Comparison of ENCODE assay signal across 1 cellular context in the genomic region with DNA sequence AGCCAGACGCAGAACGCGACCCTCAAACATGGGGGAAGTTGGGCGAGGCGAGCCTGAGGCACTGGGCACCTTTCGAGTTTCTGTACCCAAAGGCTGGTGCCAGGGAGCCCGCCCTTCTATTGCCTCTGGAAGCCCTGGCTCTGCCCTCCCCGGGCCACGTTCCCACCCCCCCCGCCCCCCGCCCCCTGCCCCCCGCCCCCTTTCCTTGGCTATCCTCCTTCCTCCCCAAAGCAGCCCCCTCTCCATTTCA.
TF ChIP-seq lines count a peak whose summit lies in the region.

No MANE protein-coding gene starts in this region.

TF ChIP-seq in HepG2, 621 proteins besides CTCF, POLR2A, EP300 and RAD21:
- TF ChIP-seq, protein P1, sequence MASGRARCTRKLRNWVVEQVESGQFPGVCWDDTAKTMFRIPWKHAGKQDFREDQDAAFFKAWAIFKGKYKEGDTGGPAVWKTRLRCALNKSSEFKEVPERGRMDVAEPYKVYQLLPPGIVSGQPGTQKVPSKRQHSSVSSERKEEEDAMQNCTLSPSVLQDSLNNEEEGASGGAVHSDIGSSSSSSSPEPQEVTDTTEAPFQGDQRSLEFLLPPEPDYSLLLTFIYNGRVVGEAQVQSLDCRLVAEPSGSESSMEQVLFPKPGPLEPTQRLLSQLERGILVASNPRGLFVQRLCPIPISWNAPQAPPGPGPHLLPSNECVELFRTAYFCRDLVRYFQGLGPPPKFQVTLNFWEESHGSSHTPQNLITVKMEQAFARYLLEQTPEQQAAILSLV (CRISPR knock-in tag; IDR thresholded peaks at IDR 0.05; ENCODE audit: borderline replicate concordance) = no peak
- TF ChIP-seq ZNF224 (CRISPR knock-in tag; IDR thresholded peaks at IDR 0.05) (0 out of 2 replicates have a peak, but pooled peaks have one; percentile 17), HNRNPK (IDR thresholded peaks at IDR 0.05; ENCODE audit: low read depth, low read length, poor library complexity, severe bottlenecking) (peak; percentile 39), ZNF329 (CRISPR knock-in tag; IDR thresholded peaks at IDR 0.05; ENCODE audit: low read depth) (0 out of 2 replicates have a peak, but pooled peaks have one; percentile 22), FOXP1 (IDR thresholded peaks at IDR 0.05) (no peak), FOXP1 (CRISPR knock-in tag; IDR thresholded peaks at IDR 0.05) (no peak)
- TF ChIP-seq, protein P2, sequence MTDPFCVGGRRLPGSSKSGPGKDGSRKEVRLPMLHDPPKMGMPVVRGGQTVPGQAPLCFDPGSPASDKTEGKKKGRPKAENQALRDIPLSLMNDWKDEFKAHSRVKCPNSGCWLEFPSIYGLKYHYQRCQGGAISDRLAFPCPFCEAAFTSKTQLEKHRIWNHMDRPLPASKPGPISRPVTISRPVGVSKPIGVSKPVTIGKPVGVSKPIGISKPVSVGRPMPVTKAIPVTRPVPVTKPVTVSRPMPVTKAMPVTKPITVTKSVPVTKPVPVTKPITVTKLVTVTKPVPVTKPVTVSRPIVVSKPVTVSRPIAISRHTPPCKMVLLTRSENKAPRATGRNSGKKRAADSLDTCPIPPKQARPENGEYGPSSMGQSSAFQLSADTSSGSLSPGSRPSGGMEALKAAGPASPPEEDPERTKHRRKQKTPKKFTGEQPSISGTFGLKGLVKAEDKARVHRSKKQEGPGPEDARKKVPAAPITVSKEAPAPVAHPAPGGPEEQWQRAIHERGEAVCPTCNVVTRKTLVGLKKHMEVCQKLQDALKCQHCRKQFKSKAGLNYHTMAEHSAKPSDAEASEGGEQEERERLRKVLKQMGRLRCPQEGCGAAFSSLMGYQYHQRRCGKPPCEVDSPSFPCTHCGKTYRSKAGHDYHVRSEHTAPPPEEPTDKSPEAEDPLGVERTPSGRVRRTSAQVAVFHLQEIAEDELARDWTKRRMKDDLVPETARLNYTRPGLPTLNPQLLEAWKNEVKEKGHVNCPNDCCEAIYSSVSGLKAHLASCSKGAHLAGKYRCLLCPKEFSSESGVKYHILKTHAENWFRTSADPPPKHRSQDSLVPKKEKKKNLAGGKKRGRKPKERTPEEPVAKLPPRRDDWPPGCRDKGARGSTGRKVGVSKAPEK (CRISPR knock-in tag; IDR thresholded peaks at IDR 0.05; ENCODE audit: borderline replicate concordance) = no peak
- TF ChIP-seq, protein P3, sequence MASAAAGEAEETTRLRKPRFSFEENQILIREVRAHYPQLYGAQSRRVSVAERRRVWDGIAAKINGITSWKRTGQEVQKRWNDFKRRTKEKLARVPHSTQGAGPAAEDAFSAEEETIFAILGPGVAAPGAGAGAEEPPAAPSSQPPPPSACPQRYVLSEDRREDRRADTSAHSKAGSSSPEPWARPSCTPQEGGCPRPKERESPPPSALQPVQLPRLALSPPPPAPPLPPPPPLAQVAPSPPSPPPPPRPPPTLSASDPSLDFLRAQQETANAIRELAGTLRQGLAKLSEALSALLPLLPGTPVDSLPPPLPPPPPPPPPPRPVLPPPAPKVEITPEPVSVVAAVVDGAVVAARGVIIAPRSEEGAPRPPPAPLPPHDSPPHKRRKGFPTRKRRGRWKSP (CRISPR knock-in tag; IDR thresholded peaks at IDR 0.05) = 0 out of 2 replicates have a peak, but pooled peaks have one; percentile 5
